Comparison of ENCODE assay signal across 8 cellular contexts in the genomic region with DNA sequence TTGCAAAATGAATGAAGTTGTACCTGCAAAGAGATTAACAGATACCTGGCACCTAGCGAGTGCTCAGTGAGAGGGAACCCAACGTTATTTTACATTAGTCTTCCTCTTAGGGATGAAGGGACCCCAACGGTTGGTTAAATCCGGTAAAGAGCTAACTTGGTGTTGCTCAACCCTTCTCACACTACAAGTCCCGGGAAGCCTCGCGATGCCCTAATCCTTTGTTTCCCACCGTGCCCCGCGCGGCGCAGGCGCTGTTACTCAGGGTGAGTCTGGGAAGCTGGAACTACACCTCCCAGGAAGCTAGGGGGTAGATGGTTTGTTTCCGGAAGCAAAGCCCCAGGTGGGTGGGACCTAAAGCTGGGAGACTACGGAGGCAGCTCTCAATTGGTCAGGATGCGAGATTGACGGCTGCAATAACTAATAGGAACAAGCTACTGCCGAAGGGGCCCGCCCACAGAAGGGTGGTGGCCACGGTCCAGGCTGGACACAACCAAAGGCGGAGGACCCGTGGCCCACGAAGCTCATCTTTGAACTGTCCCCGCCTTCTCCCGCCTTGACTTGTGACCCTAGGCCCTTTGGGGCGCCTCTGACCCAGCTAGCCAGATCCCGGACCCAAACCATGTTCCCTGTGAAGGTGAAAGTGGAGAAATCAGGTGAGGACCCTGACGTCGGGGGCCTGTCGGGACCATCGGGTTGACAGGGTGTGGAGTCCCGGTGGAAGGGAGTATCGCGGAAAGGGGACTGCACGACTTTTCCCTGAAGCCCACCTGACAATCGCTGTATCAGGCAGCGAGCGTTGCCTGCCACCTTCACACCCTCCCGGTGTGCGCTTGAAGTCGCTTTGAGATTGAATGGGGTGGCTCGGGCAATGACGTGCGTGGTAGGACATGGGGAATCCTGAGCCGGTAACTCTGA.
A peak's percentile ranks its signal among the peaks of the same experiment; 100 is the strongest.
DNase-seq lines count a peak whose midpoint lies in the region; ATAC-seq, FAIRE-seq and TF ChIP-seq lines count a peak whose summit lies in the region.

A gene with protein sequence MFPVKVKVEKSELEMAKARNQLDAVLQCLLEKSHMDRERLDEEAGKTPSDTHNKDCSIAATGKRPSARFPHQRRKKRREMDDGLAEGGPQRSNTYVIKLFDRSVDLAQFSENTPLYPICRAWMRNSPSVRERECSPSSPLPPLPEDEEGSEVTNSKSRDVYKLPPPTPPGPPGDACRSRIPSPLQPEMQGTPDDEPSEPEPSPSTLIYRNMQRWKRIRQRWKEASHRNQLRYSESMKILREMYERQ (plus strand): TSS at position 471 of the 915 bp plus-strand sequence. CDS start 149 bp downstream, at position 620.

- ATAC-seq in GM19025 (IDR thresholded peaks at IDR 0.05; ENCODE audit: low read depth, unreplicated experiment): peak; percentile 72
- ATAC-seq in HG03342 (IDR thresholded peaks at IDR 0.05; ENCODE audit: unreplicated experiment): peak; percentile 72

- peak; percentile 98 for DNase-seq in AG09309 (ENCODE audit: low read depth)
- peak; percentile 99 to 100 for DNase-seq in NCI-H446 (lab: John Stamatoyannopoulos, UW)
- peak; percentile 100 for DNase-seq in activated CD4-positive, CD25-positive, alpha-beta regulatory T cell treated with anti-CD3 and anti-CD28 coated beads, Interleukin-2, amount 50 U/mL, for 16 hours (ENCODE audit: low read depth, low spot score)
- peak; percentile 100 for DNase-seq in cerebellar cortex (ENCODE audit: low spot score)
- peak; percentile 95 for DNase-seq in stimulated activated CD4-positive, alpha-beta T cell treated with anti-CD3 and anti-CD28 coated beads, Interleukin-12 subunit alpha, Interleukin-12 subunit beta, amount 100 ng/mL, for 4 hours

- peak within 1 kb of the TSS; percentile 76 for H3K4me3 ChIP-seq in AG09309 (ENCODE audit: control insufficient read depth, low read depth, low read length)

- no peak for TF ChIP-seq CTCF in AG09309 (IDR thresholded peaks at IDR 0.05; ENCODE audit: control insufficient read depth, insufficient read depth, low read depth, low read length, missing control alignments)

- FAIRE-seq in islet of Langerhans (lab: Jason Lieb, UNC): peak; percentile 81

Comparison
In these comparisons a context has a peak if more than half of its experiments do, and no peak if none do; other contexts are left out.
1. Peak in every context shown above with its lines: DNase-seq, ATAC-seq and H3K4me3 ChIP-seq.